Comparison of ENCODE assay signal across 17 cellular contexts in the genomic region with DNA sequence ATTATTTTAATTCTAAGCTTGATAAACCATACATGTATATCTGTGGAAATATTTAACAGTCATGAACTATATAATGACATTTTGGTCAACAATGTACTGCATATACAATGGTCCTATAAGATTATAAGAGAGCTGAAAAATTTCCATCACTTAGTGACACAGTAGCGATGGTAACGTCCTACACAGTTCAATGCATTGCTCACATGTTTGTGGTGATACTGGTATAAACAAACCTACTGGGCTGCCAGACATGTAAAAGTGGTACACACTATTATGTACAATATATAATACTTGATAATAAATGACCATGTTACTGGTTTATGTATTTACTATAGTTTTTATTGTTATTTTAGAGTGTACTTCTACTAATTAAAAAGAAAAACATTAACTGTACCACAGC.
DNase-seq lines count a peak whose midpoint lies in the region; TF ChIP-seq lines count a peak whose summit lies in the region.
"Had no signal": no experiment of that assay in that cellular context is flagged by ENCODE, and none has a peak within 500 bp of the region (broad histone marks: within the 10 kb centered on the region; RNA-seq: fewer than 3 reads in every experiment).

No MANE protein-coding gene starts in this region.

- no peak overlapping the region for H2BK120ac ChIP-seq in mesendoderm (ENCODE audit: low read depth, low read length)

- H3K4ac ChIP-seq in mesendoderm (ENCODE audit: low read depth, low read length), result no peak overlapping the region

- DNase-seq in EH (ENCODE audit: low read depth) (peak; percentile 29), LNCaP clone FGC (ENCODE audit: low read depth) (peak; percentile 25), fibroblast of peridontal ligament (ENCODE audit: extremely low read depth) (peak; percentile 57), smooth muscle cell (lab: John Stamatoyannopoulos, UW; ENCODE audit: unreplicated experiment) (no peak), mesendoderm (no peak), DMS 273 (lab: John Stamatoyannopoulos, UW; ENCODE audit: unreplicated experiment) (no peak)
- no peak for DNase-seq in stimulated activated CD4-positive, alpha-beta T cell treated with anti-CD3 and anti-CD28 coated beads, Interleukin-4, amount 100 ng/mL, for 1 hour
- DNase-seq: ACHN; C1 segment of cervical spinal cord; Calu3; CD4-positive, alpha-beta T cell; DMS79; EL; GDM1; HCEC 1CT; HFFc6 had no signal

- no peak overlapping the region for H4K5ac ChIP-seq in mesendoderm (ENCODE audit: low read length)

- H3K9me3 ChIP-seq in smooth muscle cell (replicated peaks; ENCODE audit: low read depth), result no peaks in the 10 kb centered on the region

- H2AFZ ChIP-seq in smooth muscle cell (ENCODE audit: low read depth), result no peak overlapping the region

- no peaks in the 10 kb centered on the region for H3F3A ChIP-seq in smooth muscle cell (ENCODE audit: low read depth)

- H3K4me2 ChIP-seq in smooth muscle cell (peak overlapping the region; percentile 47), mesendoderm (ENCODE audit: low read length) (no peak overlapping the region)

- H2AK5ac ChIP-seq in mesendoderm (ENCODE audit: low read length), result no peak overlapping the region

- H4K20me1 ChIP-seq in smooth muscle cell (ENCODE audit: low read depth), result no peaks in the 10 kb centered on the region

- H3K79me2 ChIP-seq in smooth muscle cell (ENCODE audit: low read depth) (no peaks in the 10 kb centered on the region), mesendoderm (ENCODE audit: control insufficient read depth, insufficient read depth, low read length) (no peaks in the 10 kb centered on the region)

- no peaks in the 10 kb centered on the region for H3K27me3 ChIP-seq in smooth muscle cell (ENCODE audit: low read depth)
- no peaks in the 10 kb centered on the region for H3K27me3 ChIP-seq in mesendoderm (ENCODE audit: insufficient read depth, low read length, poor library complexity)

- peak overlapping the region; percentile 76 for H3K27ac ChIP-seq in smooth muscle cell (ENCODE audit: low read depth)
- no peak overlapping the region for H3K27ac ChIP-seq in mesendoderm (ENCODE audit: low read depth, low read length)
- H3K27ac ChIP-seq: HL-60 had no signal

- 24% methylated on average over 2 of the region's 2 CpGs for WGBS in smooth muscle cell (ENCODE audit: low lambda C conversion rate)
- WGBS in mesendoderm (ENCODE audit: extremely low coverage, insufficient coverage, low lambda C conversion rate), result no CpG with 5 or more reads among the region's 2 CpGs

- no peak for TF ChIP-seq CTCF in LNCaP clone FGC (IDR thresholded peaks at IDR 0.05; ENCODE audit: control insufficient read depth, extremely low read depth, insufficient read depth)
- TF ChIP-seq CTCF in smooth muscle cell (IDR thresholded peaks at IDR 0.05; ENCODE audit: borderline replicate concordance, insufficient read depth, poor library complexity, severe bottlenecking), result no peak

- H3K9ac ChIP-seq in smooth muscle cell (ENCODE audit: low read depth), result peak overlapping the region; percentile 42
- H3K9ac ChIP-seq in mesendoderm (ENCODE audit: low read length), result no peak overlapping the region

- no peak overlapping the region for H2BK15ac ChIP-seq in mesendoderm (replicated peaks; ENCODE audit: low read depth)

- H3K79me1 ChIP-seq in mesendoderm (ENCODE audit: low read length), result no peaks in the 10 kb centered on the region

- H3K56ac ChIP-seq in mesendoderm (ENCODE audit: low read length), result no peak overlapping the region

- H4K8ac ChIP-seq in mesendoderm (ENCODE audit: low read depth, low read length), result no peak overlapping the region

- H3K36me3 ChIP-seq in smooth muscle cell (ENCODE audit: low read depth) (no peaks in the 10 kb centered on the region), mesendoderm (ENCODE audit: control insufficient read depth, insufficient read depth, low read length) (no peaks in the 10 kb centered on the region)

- no peak overlapping the region for H2BK5ac ChIP-seq in mesendoderm (ENCODE audit: low read length)

- H3K4me3 ChIP-seq in LNCaP clone FGC (ENCODE audit: low read depth, low read length) (no peak overlapping the region), smooth muscle cell (no peak overlapping the region), mesendoderm (ENCODE audit: low read length) (no peak overlapping the region)

- peaks cover 3% of the 10 kb centered on the region for H3K4me1 ChIP-seq in smooth muscle cell (ENCODE audit: low read depth)
- no peaks in the 10 kb centered on the region for H3K4me1 ChIP-seq in mesendoderm (ENCODE audit: control insufficient read depth, low read depth, low read length)

- no peak overlapping the region for H3K18ac ChIP-seq in mesendoderm (ENCODE audit: low read length)

- no peak overlapping the region for H3K23ac ChIP-seq in mesendoderm (ENCODE audit: low read length)

Comparison
In these comparisons a context has a peak if more than half of its experiments do, and no peak if none do; other contexts are left out.
1. DNase-seq: peak in EH (single experiment), LNCaP clone FGC (single experiment) and fibroblast of peridontal ligament (single experiment); none in smooth muscle cell (single experiment), mesendoderm (single experiment), stimulated activated CD4-positive, alpha-beta T cell treated with anti-CD3 and anti-CD28 coated beads, Interleukin-4, amount 100 ng/mL, for 1 hour (single experiment) and DMS 273 (single experiment).